Comparison of ENCODE assay signal across 9 cellular contexts in genomic region chr17:65455972-65456343, GRCh38.
DNase-seq lines count a peak whose midpoint lies in the region; ATAC-seq and TF ChIP-seq lines count a peak whose summit lies in the region.
"Had no signal": no experiment of that assay in that cellular context is flagged by ENCODE, and none has a peak within 500 bp of the region (broad histone marks: within the 10 kb centered on the region; RNA-seq: fewer than 3 reads in every experiment).

No MANE protein-coding gene starts in this region.

- in situ Hi-C loops in GM23248 (cut with MboI): no loop called here

- no peaks in the 10 kb centered on the region for H3K9me2 ChIP-seq in PC-3 (replicated peaks; ENCODE audit: low read length)
- H3K9me2 ChIP-seq in GM23248 (ENCODE audit: insufficient read depth): no peaks in the 10 kb centered on the region

- H3K36me3 Mint-ChIP-seq in endothelial cell (ENCODE audit: low read depth, unreplicated experiment) (no peaks in the 10 kb centered on the region), neural progenitor cell (no peaks in the 10 kb centered on the region), Calu3 (ENCODE audit: insufficient read depth, unreplicated experiment) (no peaks in the 10 kb centered on the region)
- no peaks in the 10 kb centered on the region for H3K36me3 Mint-ChIP-seq in stimulated activated naive B cell treated with anti-CD40 and anti-IgM and Interleukin-4, amounts not matched to agents 10 μg/mL and 1 μg/mL and 100 μg/mL, for 72 hours

- no peak overlapping the region for H3K4me2 ChIP-seq in PC-3 (ENCODE audit: low read length)
- H3K4me2 ChIP-seq in neural progenitor cell: peak overlapping the region; percentile 34
- H3K4me2 ChIP-seq in GM23248 (ENCODE audit: unreplicated experiment): no peak overlapping the region

- H3K4me1 Mint-ChIP-seq in endothelial cell (ENCODE audit: unreplicated experiment) (no peaks in the 10 kb centered on the region), neural progenitor cell (peaks cover 44% of the 10 kb centered on the region), Calu3 (ENCODE audit: low read depth, unreplicated experiment) (no peaks in the 10 kb centered on the region)
- H3K4me1 Mint-ChIP-seq in stimulated activated naive B cell treated with anti-CD40 and anti-IgM and Interleukin-4, amounts not matched to agents 10 μg/mL and 1 μg/mL and 100 μg/mL, for 72 hours: no peaks in the 10 kb centered on the region

- WGBS in GM23248 (ENCODE audit: low coverage in 1 of 2, low lambda C conversion rate in 2 of 2, missing lambda C conversion rate in 2 of 2), 2 experiments: 56 to 62% methylated on average over 7 of the region's 7 CpGs

- TF ChIP-seq CTCF in PC-3 (conservative IDR thresholded peaks at IDR 0.05; ENCODE audit: low read depth, low read length) (peak; percentile 59), endothelial cell (IDR thresholded peaks at IDR 0.05; ENCODE audit: unreplicated experiment) (no peak), neural progenitor cell (IDR thresholded peaks at IDR 0.05) (peak; percentile 68), Calu3 (IDR thresholded peaks at IDR 0.05; ENCODE audit: unreplicated experiment) (no peak)

- ATAC-seq in PC-3 (peak; percentile 64), HG02938 (IDR thresholded peaks at IDR 0.05; ENCODE audit: unreplicated experiment) (no peak)
- ATAC-seq in stimulated activated naive B cell treated with anti-CD40 and anti-IgM and Interleukin-4, amounts not matched to agents 10 μg/mL and 1 μg/mL and 100 μg/mL, for 72 hours (replicated peaks): no peak

- POLR2A ChIA-PET in PC-3 (lab: Charles Lee; ENCODE audit: unreplicated experiment): no interaction called here

- H3K36me3 ChIP-seq in PC-3 (ENCODE audit: low read depth, low read length) (no peaks in the 10 kb centered on the region), neural progenitor cell (no peaks in the 10 kb centered on the region), GM23248 (ENCODE audit: low read depth) (no peaks in the 10 kb centered on the region)

- CTCF ChIA-PET in PC-3 (lab: Charles Lee): interaction anchor here (0.5 to 0.8 kb wide), 2 partner anchors 161 to 291 kb away, joined by 3 to 4 read pairs; no protein-coding TSS in a partner anchor
- CTCF ChIA-PET in Calu3 (lab: Charles Lee): interaction anchor here (1.1 kb wide), 1 partner anchor 162 kb away, joined by 3 read pairs; no protein-coding TSS in a partner anchor

- peaks cover 4% of the 10 kb centered on the region for H3K27me3 Mint-ChIP-seq in endothelial cell (ENCODE audit: unreplicated experiment)
- peaks cover 20% of the 10 kb centered on the region for H3K27me3 Mint-ChIP-seq in neural progenitor cell (ENCODE audit: insufficient read depth, low read depth)
- H3K27me3 Mint-ChIP-seq in stimulated activated naive B cell treated with anti-CD40 and anti-IgM and Interleukin-4, amounts not matched to agents 10 μg/mL and 1 μg/mL and 100 μg/mL, for 72 hours: peaks cover 15 to 22% of the 10 kb centered on the region in 2 donors
- H3K27me3 Mint-ChIP-seq in Calu3 (ENCODE audit: unreplicated experiment): peaks cover 47% of the 10 kb centered on the region

- DNase-seq in ELR (ENCODE audit: low read depth): peak; percentile 19
- peak; percentile 43 for DNase-seq in PC-3
- peak; percentile 14 for DNase-seq in endothelial cell (ENCODE audit: low spot score)
- DNase-seq in neural progenitor cell (ENCODE audit: low spot score): peak; percentile 67
- DNase-seq in stimulated activated naive B cell treated with anti-CD40 and anti-IgM and Interleukin-4, amounts not matched to agents 10 μg/mL and 1 μg/mL and 100 μg/mL, for 72 hours: no peak
- no peak for DNase-seq in GM23248
- DNase-seq in Calu3: no peak

- H3K4me3 Mint-ChIP-seq in endothelial cell (ENCODE audit: unreplicated experiment) (no peak overlapping the region), neural progenitor cell (no peak overlapping the region), Calu3 (ENCODE audit: low read depth, unreplicated experiment) (no peak overlapping the region)
- H3K4me3 Mint-ChIP-seq in stimulated activated naive B cell treated with anti-CD40 and anti-IgM and Interleukin-4, amounts not matched to agents 10 μg/mL and 1 μg/mL and 100 μg/mL, for 72 hours: no peak overlapping the region
- H3K4me3 Mint-ChIP-seq: T-helper 1 cell treated with Interleukin-12 subunit alpha and Interleukin-12 subunit beta and Interleukin-4 antibody, amounts not matched to agents 30 μg/mL and 1 μg/mL, for 36 hours had no signal

- H3K27me3 ChIP-seq in PC-3 (ENCODE audit: low read length): 0 out of 2 replicates have a peak, but pooled peaks cover 2% of the 10 kb centered on the region
- H3K27me3 ChIP-seq in neural progenitor cell: no peaks in the 10 kb centered on the region
- no peaks in the 10 kb centered on the region; the same call in 1 of the 2 replicates for H3K27me3 ChIP-seq in GM23248 (replicated peaks; ENCODE audit: insufficient read depth)

- H2AFZ ChIP-seq in PC-3 (ENCODE audit: low read length) (no peak overlapping the region), neural progenitor cell (replicated peaks) (peak overlapping the region; percentile 31), GM23248 (no peak overlapping the region)

- no peaks in the 10 kb centered on the region for H4K20me1 ChIP-seq in PC-3 (ENCODE audit: low read length)
- H4K20me1 ChIP-seq in neural progenitor cell (ENCODE audit: low read depth): no peaks in the 10 kb centered on the region
- H4K20me1 ChIP-seq in GM23248 (ENCODE audit: insufficient read depth): no peaks in the 10 kb centered on the region

- H3K27ac ChIP-seq in PC-3 (ENCODE audit: low read length): no peak overlapping the region
- H3K27ac ChIP-seq in neural progenitor cell: no peak overlapping the region
- no peak overlapping the region for H3K27ac ChIP-seq in GM23248

- H3K79me2 ChIP-seq in PC-3 (ENCODE audit: low read length) (no peaks in the 10 kb centered on the region), neural progenitor cell (ENCODE audit: low read depth) (no peaks in the 10 kb centered on the region), GM23248 (ENCODE audit: insufficient read depth) (no peaks in the 10 kb centered on the region)

- no peak overlapping the region for H3K9ac ChIP-seq in PC-3 (ENCODE audit: low read length)
- H3K9ac ChIP-seq in neural progenitor cell: no peak overlapping the region
- no peak overlapping the region for H3K9ac ChIP-seq in GM23248

- H3K27ac Mint-ChIP-seq in endothelial cell (ENCODE audit: unreplicated experiment): no peak overlapping the region
- H3K27ac Mint-ChIP-seq in neural progenitor cell: peak overlapping the region; percentile 88
- H3K27ac Mint-ChIP-seq in stimulated activated naive B cell treated with anti-CD40 and anti-IgM and Interleukin-4, amounts not matched to agents 10 μg/mL and 1 μg/mL and 100 μg/mL, for 72 hours: no peak overlapping the region
- no peak overlapping the region for H3K27ac Mint-ChIP-seq in Calu3 (ENCODE audit: unreplicated experiment)
- H3K27ac Mint-ChIP-seq: T-helper 1 cell treated with Interleukin-12 subunit alpha and Interleukin-12 subunit beta and Interleukin-4 antibody, amounts not matched to agents 30 μg/mL and 1 μg/mL, for 36 hours had no signal

- H3K9me3 Mint-ChIP-seq in endothelial cell (ENCODE audit: unreplicated experiment): no peaks in the 10 kb centered on the region
- peaks cover 14% of the 10 kb centered on the region for H3K9me3 Mint-ChIP-seq in neural progenitor cell
- peaks cover under 1 to 6% of the 10 kb centered on the region in 2 donors for H3K9me3 Mint-ChIP-seq in stimulated activated naive B cell treated with anti-CD40 and anti-IgM and Interleukin-4, amounts not matched to agents 10 μg/mL and 1 μg/mL and 100 μg/mL, for 72 hours
- H3K9me3 Mint-ChIP-seq in Calu3 (ENCODE audit: low read depth, unreplicated experiment): no peaks in the 10 kb centered on the region
- H3K9me3 Mint-ChIP-seq: T-helper 1 cell treated with Interleukin-12 subunit alpha and Interleukin-12 subunit beta and Interleukin-4 antibody, amounts not matched to agents 30 μg/mL and 1 μg/mL, for 36 hours had no signal

- no peak overlapping the region for H3K4me3 ChIP-seq in PC-3 (ENCODE audit: low read length)
- no peak overlapping the region for H3K4me3 ChIP-seq in neural progenitor cell
- H3K4me3 ChIP-seq in GM23248: no peak overlapping the region

- intact Hi-C loops in PC-3 (cut with micrococcal nuclease): loop anchor here (1.0 to 10.0 kb wide), 4 partner anchors 101 to 709 kb away; no protein-coding TSS in a partner anchor
- intact Hi-C loops in Calu3 (cut with micrococcal nuclease; ENCODE audit: unreplicated experiment): loop anchor here (10.0 kb wide), 1 partner anchor 529 kb away; no protein-coding TSS in a partner anchor

- H3K9me3 ChIP-seq in PC-3 (ENCODE audit: low read length) (no peaks in the 10 kb centered on the region), neural progenitor cell (ENCODE audit: low read depth) (no peaks in the 10 kb centered on the region), GM23248 (ENCODE audit: low read depth) (no peaks in the 10 kb centered on the region)

- no TSS peak for BruUV-seq in PC-3 (replicated peaks; lab: Mats Ljungman, UMichigan)
- BruUV-seq in Calu3 (replicated peaks; lab: Mats Ljungman, UMichigan): no TSS peak

- H3F3A ChIP-seq in PC-3 (ENCODE audit: low read length, unreplicated experiment) (no peaks in the 10 kb centered on the region), neural progenitor cell (ENCODE audit: low read depth) (no peaks in the 10 kb centered on the region), GM23248 (ENCODE audit: insufficient read depth) (no peaks in the 10 kb centered on the region)

- H3K4me1 ChIP-seq in PC-3 (ENCODE audit: insufficient read depth, low read length): no peaks in the 10 kb centered on the region
- peaks cover 29% of the 10 kb centered on the region for H3K4me1 ChIP-seq in neural progenitor cell
- H3K4me1 ChIP-seq in GM23248 (ENCODE audit: insufficient read depth): no peaks in the 10 kb centered on the region

Comparison
In these comparisons a context has a peak if more than half of its experiments do, and no peak if none do; other contexts are left out.
1. DNase-seq: peak in ELR (single experiment), PC-3 (single experiment), endothelial cell (single experiment) and neural progenitor cell (single experiment); none in stimulated activated naive B cell treated with anti-CD40 and anti-IgM and Interleukin-4, amounts not matched to agents 10 μg/mL and 1 μg/mL and 100 μg/mL, for 72 hours (single experiment), GM23248 (single experiment) and Calu3 (single experiment).
2. CTCF ChIP-seq: peak in PC-3 (single experiment) and neural progenitor cell (single experiment); none in endothelial cell (single experiment) and Calu3 (single experiment).